In genomic region chr10:34522542-34522941, GRCh38 we compare ENCODE assay signal across 9 cellular contexts.
A peak's percentile ranks its signal among the peaks of the same experiment; 100 is the strongest.
DNase-seq lines count a peak whose midpoint lies in the region; ATAC-seq, FAIRE-seq and TF ChIP-seq lines count a peak whose summit lies in the region.
"Had no signal": no experiment of that assay in that cellular context is flagged by ENCODE, and none has a peak within 500 bp of the region (broad histone marks: within the 10 kb centered on the region; RNA-seq: fewer than 3 reads in every experiment).

No MANE protein-coding gene starts in this region.

- DNase-seq in SK-N-DZ (ENCODE audit: low spot score) (peak; percentile 32), posterior vena cava (ENCODE audit: low spot score) (no peak), ecto neural progenitor cell (ENCODE audit: low spot score) (no peak), PC-9 (no peak)
- DNase-seq in stimulated activated naive CD8-positive, alpha-beta T cell treated with anti-CD3 and anti-CD28 coated beads, Interleukin-15, amount 100 ng/mL, for 72 hours: no peak
- DNase-seq: naive B cell had no signal

- H3K4me1 ChIP-seq in PC-9 (replicated peaks; ENCODE audit: insufficient read depth): peaks cover 26% of the 10 kb centered on the region

- TF ChIP-seq CTCF in GM12872 (IDR thresholded peaks at IDR 0.05; ENCODE audit: insufficient read depth, low read depth, low read length) (peak; percentile 72), PC-9 (conservative IDR thresholded peaks at IDR 0.05) (no peak)

- no peaks in the 10 kb centered on the region for H3K27me3 ChIP-seq in PC-9 (ENCODE audit: insufficient read depth, low read depth)

- no peaks in the 10 kb centered on the region for H3K27me3 Mint-ChIP-seq in stimulated activated naive CD8-positive, alpha-beta T cell treated with anti-CD3 and anti-CD28 coated beads, Interleukin-15, amount 100 ng/mL, for 72 hours
- H3K27me3 Mint-ChIP-seq: naive B cell had no signal

- intact Hi-C loops in posterior vena cava (cut with DNase I): loop anchor here in 1 of 2 donors (10.0 kb wide), 1 partner anchor 1188 kb away; the partner anchor contains the start of gene NRP1
- intact Hi-C loops in PC-9 (cut with micrococcal nuclease; ENCODE audit: unreplicated experiment): no loop called here

- H3K9me3 ChIP-seq in PC-9 (ENCODE audit: insufficient read depth, low read depth): no peaks in the 10 kb centered on the region

- peak overlapping the region in 1 of 2 donors; percentile 29 for H3K27ac Mint-ChIP-seq in stimulated activated naive CD8-positive, alpha-beta T cell treated with anti-CD3 and anti-CD28 coated beads, Interleukin-15, amount 100 ng/mL, for 72 hours
- H3K27ac Mint-ChIP-seq: naive B cell had no signal

- H3K27ac ChIP-seq in PC-9: no peak overlapping the region

- peak; percentile 99 for FAIRE-seq in islet of Langerhans (lab: Jason Lieb, UNC)

- H3K79me2 ChIP-seq in PC-9 (ENCODE audit: low read depth): peaks cover 48% of the 10 kb centered on the region

- no peak overlapping the region for H3K4me3 Mint-ChIP-seq in stimulated activated naive CD8-positive, alpha-beta T cell treated with anti-CD3 and anti-CD28 coated beads, Interleukin-15, amount 100 ng/mL, for 72 hours
- H3K4me3 Mint-ChIP-seq: naive B cell had no signal

- POLR2A ChIA-PET in PC-9 (lab: Charles Lee; ENCODE audit: unreplicated experiment): no interaction called here

- H3F3A ChIP-seq in PC-9 (ENCODE audit: insufficient read depth, low read depth): peaks cover 10% of the 10 kb centered on the region; the same call in 1 of the 2 replicates

- no peaks in the 10 kb centered on the region for H3K9me3 Mint-ChIP-seq in stimulated activated naive CD8-positive, alpha-beta T cell treated with anti-CD3 and anti-CD28 coated beads, Interleukin-15, amount 100 ng/mL, for 72 hours

- no peaks in the 10 kb centered on the region for H3K9me2 ChIP-seq in PC-9 (ENCODE audit: insufficient read depth)

- BruUV-seq in PC-9 (replicated peaks; lab: Mats Ljungman, UMichigan): no TSS peak

- no peaks in the 10 kb centered on the region for H3K4me1 Mint-ChIP-seq in stimulated activated naive CD8-positive, alpha-beta T cell treated with anti-CD3 and anti-CD28 coated beads, Interleukin-15, amount 100 ng/mL, for 72 hours

- H4K20me1 ChIP-seq in PC-9 (ENCODE audit: insufficient read depth): no peaks in the 10 kb centered on the region

- peak; percentile 61 for ATAC-seq in HG02588 (IDR thresholded peaks at IDR 0.05; ENCODE audit: unreplicated experiment)
- ATAC-seq in stimulated activated naive CD8-positive, alpha-beta T cell treated with anti-CD3 and anti-CD28 coated beads, Interleukin-15, amount 100 ng/mL, for 72 hours: no peak

- no peak overlapping the region for H2AFZ ChIP-seq in PC-9

- CTCF ChIA-PET in PC-9 (lab: Charles Lee): no interaction called here

- no peak overlapping the region for H3K4me3 ChIP-seq in PC-9

- H3K4me2 ChIP-seq in PC-9: no peak overlapping the region

- H3K36me3 ChIP-seq in PC-9 (ENCODE audit: low read depth): no peaks in the 10 kb centered on the region
